26 cellular contexts compared by ENCODE assay signal in the genomic region with DNA sequence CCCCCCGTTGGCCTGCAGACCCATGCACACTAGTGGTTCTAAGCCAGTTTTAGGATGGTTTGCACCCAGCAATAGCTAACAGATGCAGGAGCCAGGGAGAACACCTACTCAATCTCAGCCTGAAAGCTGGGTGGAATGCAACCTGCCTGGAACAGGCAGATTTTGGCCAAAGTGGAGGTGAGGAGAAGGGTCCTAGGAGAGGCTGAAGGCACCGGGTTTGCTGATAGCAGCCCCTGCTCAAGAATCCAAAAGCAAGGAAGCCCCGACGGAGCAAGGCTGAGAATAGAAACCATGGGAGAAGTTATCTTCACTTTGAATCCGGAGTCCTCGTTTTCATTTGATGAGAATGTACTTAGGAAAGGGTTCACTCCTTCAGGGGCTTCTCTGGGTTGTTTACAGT. TPM values are rescaled to one million over a fixed set of nuclear protein-coding genes. Genes with fewer than 3 reads are reported as not detected.
"Had no signal": no experiment of that assay in that cellular context is flagged by ENCODE, and none has a peak within 500 bp of the region (broad histone marks: within the 10 kb centered on the region; RNA-seq: fewer than 3 reads in every experiment).

No MANE protein-coding gene starts in this region.

- H3K4me2 ChIP-seq: SK-N-SH had no signal

- H3K9me3 ChIP-seq: SK-N-SH had no signal

- ATAC-seq: Panc1, PC-3 had no signal

- DNase-seq: KBM-7, MV-4-11, NCI-H1048, NCI-H1105, NCI-H1417, NCI-H146, NCI-H1694 treated with DMSO at 0.1 percent for 48 hours, NCI-H1930, NCI-H2081, NCI-H2107, NCI-H226, NCI-H446, NCI-H510A, NCI-H524 treated with DMSO at 0.1 percent for 48 hours, NCI-H69, NCI-H774, PC-3, SHP77, SK-N-SH had no signal

- H3K27ac ChIP-seq: RWPE1 had no signal

RNA-seq across cellular contexts. Expression of a gene that starts 23.4 kb away (rescaled TPM):
- total RNA-seq: HT-29, LHCN-M2, MCF 10A, OCI-LY7, PC-3, SK-MEL-5 had no signal

RNA-seq across cellular contexts. Expression of a gene that starts 28.6 kb away (rescaled TPM):
- total RNA-seq: HT-29, LHCN-M2, MCF 10A, OCI-LY7, SK-MEL-5 had no signal
